In genomic region chr2:20640411-20641122, GRCh38 we compare ENCODE assay signal across 22 cellular contexts. TPM values are rescaled to one million over a fixed set of nuclear protein-coding genes. Genes with fewer than 3 reads are reported as not detected.
DNase-seq lines count a peak whose midpoint lies in the region; TF ChIP-seq lines count a peak whose summit lies in the region.
"Had no signal": no experiment of that assay in that cellular context is flagged by ENCODE, and none has a peak within 500 bp of the region (broad histone marks: within the 10 kb centered on the region; RNA-seq: fewer than 3 reads in every experiment).

No MANE protein-coding gene starts in this region.

- DNase-seq in NCI-H2171 treated with DMSO at 0.1 percent for 48 hours (lab: John Stamatoyannopoulos, UW) (peak; percentile 76), endothelial cell (ENCODE audit: low spot score) (no peak), medulla oblongata (ENCODE audit: extremely low spot score) (peak; percentile 65), thyroid gland (peak; percentile 69 to 79), 8988T (no peak), NCI-H187 treated with DMSO at 0.1 percent for 48 hours (lab: John Stamatoyannopoulos, UW) (no peak), NCI-H2029 (lab: John Stamatoyannopoulos, UW) (no peak)
- no peak for DNase-seq in stimulated activated naive CD4-positive, alpha-beta T cell (lab: John Stamatoyannopoulos, UW)
- DNase-seq: activated B cell treated with CpG ODN at 0.5 μM for 24 hours; activated CD8-positive, alpha-beta T cell treated with anti-CD3 and anti-CD28 coated beads, Interleukin-2, amount 10 ng/mL, durations not matched to agents 7 days and 5 days; activated T-cell treated with anti-CD3 and anti-CD28 coated beads, Interleukin-2, amount 50 U/mL, for 4 hours; COR-L47; HCEC 1CT; midbrain; NCI-H2081; NCI-H69; OCI-M1; T-helper 2 cell had no signal

- TF ChIP-seq CTCF in endothelial cell (IDR thresholded peaks at IDR 0.05; ENCODE audit: unreplicated experiment) (no peak), thyroid gland (IDR thresholded peaks at IDR 0.05) (no peak)

- H3K27ac Mint-ChIP-seq in endothelial cell (ENCODE audit: unreplicated experiment), result no peak overlapping the region
- H3K27ac Mint-ChIP-seq: activated B cell treated with CpG ODN at 0.5 μM for 24 hours; activated CD8-positive, alpha-beta T cell treated with anti-CD3 and anti-CD28 coated beads, Interleukin-2, amount 10 ng/mL, durations not matched to agents 7 days and 5 days; activated naive CD4-positive, alpha-beta T cell treated with anti-CD3 and anti-CD28 coated beads, Interleukin-2, amount 50 U/mL, for 24 hours; neural progenitor cell; stimulated activated naive CD8-positive, alpha-beta T cell treated with anti-CD3 and anti-CD28 coated beads, Interleukin-15, Interleukin-2, amounts not matched to agents 100 ng/mL and 50 ng/mL, for 24 hours had no signal

- H3K9me3 Mint-ChIP-seq in endothelial cell (ENCODE audit: unreplicated experiment), result no peaks in the 10 kb centered on the region
- H3K9me3 Mint-ChIP-seq: activated B cell treated with CpG ODN at 0.5 μM for 24 hours; activated naive CD4-positive, alpha-beta T cell treated with anti-CD3 and anti-CD28 coated beads, Interleukin-2, amount 50 U/mL, for 24 hours; activated T-cell treated with anti-CD3 and anti-CD28 coated beads, Interleukin-2, amount 50 U/mL, for 4 hours; neural progenitor cell; stimulated activated naive CD8-positive, alpha-beta T cell treated with anti-CD3 and anti-CD28 coated beads, Interleukin-15, Interleukin-2, amounts not matched to agents 100 ng/mL and 50 ng/mL, for 24 hours had no signal

- H3K4me3 ChIP-seq in thyroid gland (replicated peaks in 1 of 3), result no peak overlapping the region
- H3K4me3 ChIP-seq: neural progenitor cell, SJSA1 had no signal

- peaks cover 41% of the 10 kb centered on the region for H3K36me3 Mint-ChIP-seq in endothelial cell (ENCODE audit: low read depth, unreplicated experiment)

- H3K36me3 ChIP-seq in thyroid gland, result peaks cover 12 to 14% of the 10 kb centered on the region in 2 donors
- H3K36me3 ChIP-seq: neural progenitor cell had no signal

- H3K4me1 ChIP-seq in thyroid gland, result peaks cover 8 to 30% of the 10 kb centered on the region in 2 donors

- WGBS in thyroid gland, 2 donors, result 68 to 94% methylated on average over 5 to 12 of the region's 14 CpGs

- H3K27ac ChIP-seq in thyroid gland, result peak overlapping the region in 2 of 3 donors; percentile 66 to 77
- H3K27ac ChIP-seq: neural progenitor cell, SJSA1 had no signal

- H3K4me1 Mint-ChIP-seq in endothelial cell (ENCODE audit: unreplicated experiment), result peaks cover under 1% of the 10 kb centered on the region

- peaks cover 9% of the 10 kb centered on the region for H3K27me3 Mint-ChIP-seq in endothelial cell (ENCODE audit: unreplicated experiment)
- H3K27me3 Mint-ChIP-seq: activated B cell treated with CpG ODN at 0.5 μM for 24 hours; activated naive CD4-positive, alpha-beta T cell treated with anti-CD3 and anti-CD28 coated beads, Interleukin-2, amount 50 U/mL, for 24 hours; stimulated activated naive CD8-positive, alpha-beta T cell treated with anti-CD3 and anti-CD28 coated beads, Interleukin-15, Interleukin-2, amounts not matched to agents 100 ng/mL and 50 ng/mL, for 24 hours had no signal

- no peaks in the 10 kb centered on the region for H3K27me3 ChIP-seq in thyroid gland
- H3K27me3 ChIP-seq: neural progenitor cell, SJSA1 had no signal

- intact Hi-C loops in thyroid gland (cut with DNase I), result loop anchor here (5.0 to 10.0 kb wide), 3 partner anchors 198 to 506 kb away; no protein-coding TSS in a partner anchor

- H3K4me3 Mint-ChIP-seq in endothelial cell (ENCODE audit: unreplicated experiment), result peak overlapping the region; percentile 42
- H3K4me3 Mint-ChIP-seq: activated B cell treated with CpG ODN at 0.5 μM for 24 hours; activated CD8-positive, alpha-beta T cell treated with anti-CD3 and anti-CD28 coated beads, Interleukin-2, amount 10 ng/mL, durations not matched to agents 7 days and 5 days; activated naive CD4-positive, alpha-beta T cell treated with anti-CD3 and anti-CD28 coated beads, Interleukin-2, amount 50 U/mL, for 24 hours; activated T-cell treated with anti-CD3 and anti-CD28 coated beads, Interleukin-2, amount 50 U/mL, for 4 hours; neural progenitor cell; stimulated activated naive CD8-positive, alpha-beta T cell treated with anti-CD3 and anti-CD28 coated beads, Interleukin-15, Interleukin-2, amounts not matched to agents 100 ng/mL and 50 ng/mL, for 24 hours had no signal

- TF ChIP-seq POLR2A in thyroid gland (IDR thresholded peaks at IDR 0.05), result no peak

- no peaks in the 10 kb centered on the region for H3K9me3 ChIP-seq in thyroid gland
- H3K9me3 ChIP-seq: SJSA1 had no signal

RNA-seq across cellular contexts. Expression of gene HS1BP3, which starts 10.3 kb away (rescaled TPM):
- total RNA-seq in endothelial cell (ENCODE audit: unreplicated experiment), result 33.6 TPM
- total RNA-seq in thyroid gland, result 10 to 100 TPM; 30.8 to 42.7 (median 41.7) TPM

RNA-seq across cellular contexts. Expression of gene GDF7, which starts 26.4 kb away (rescaled TPM):
- total RNA-seq in endothelial cell (ENCODE audit: unreplicated experiment) (11.2 TPM), thyroid gland (under 1 TPM; under 0.01 to 0.42 (median 0.13) TPM)
- total RNA-seq: activated CD8-positive, alpha-beta T cell treated with anti-CD3 and anti-CD28 coated beads, Interleukin-2, amount 10 ng/mL, durations not matched to agents 7 days and 5 days had no signal

Comparison
In these comparisons a context has a peak if more than half of its experiments do, and no peak if none do; other contexts are left out.
1. DNase-seq: peak in NCI-H2171 treated with DMSO at 0.1 percent for 48 hours (single experiment), medulla oblongata (single experiment) and thyroid gland (2 of 2); none in endothelial cell (single experiment), 8988T (single experiment), stimulated activated naive CD4-positive, alpha-beta T cell (0 of 6), NCI-H187 treated with DMSO at 0.1 percent for 48 hours (single experiment) and NCI-H2029 (single experiment).